In genomic region chr5:112918679-112919078, GRCh38 we compare ENCODE assay signal across 1 cellular context.
TF ChIP-seq lines count a peak whose summit lies in the region.

No MANE protein-coding gene starts in this region.

TF ChIP-seq in IMR-90, 13 proteins besides CTCF, POLR2A, EP300 and RAD21:
- TF ChIP-seq MAFK (IDR thresholded peaks at IDR 0.05; ENCODE audit: low read depth, low read length), result no peak
- no peak for TF ChIP-seq RFX5 (IDR thresholded peaks at IDR 0.05; ENCODE audit: low read depth, low read length)
- TF ChIP-seq NFE2L2 (IDR thresholded peaks at IDR 0.05; ENCODE audit: low read depth, low read length), result no peak
- TF ChIP-seq MAZ (IDR thresholded peaks at IDR 0.05; ENCODE audit: borderline replicate concordance, low read depth, low read length), result no peak
- no peak for TF ChIP-seq BHLHE40 (IDR thresholded peaks at IDR 0.05; ENCODE audit: low read depth, low read length)
- TF ChIP-seq CHD1 (IDR thresholded peaks at IDR 0.05; ENCODE audit: low read depth, low read length), result no peak
- TF ChIP-seq RCOR1 (IDR thresholded peaks at IDR 0.05; ENCODE audit: insufficient replicate concordance, low read length), result no peak
- no peak for TF ChIP-seq FOS (IDR thresholded peaks at IDR 0.05; ENCODE audit: low read depth, low read length)
- TF ChIP-seq CEBPB (IDR thresholded peaks at IDR 0.05; ENCODE audit: low read depth, low read length), result no peak
- TF ChIP-seq MXI1 (IDR thresholded peaks at IDR 0.05; ENCODE audit: borderline replicate concordance, low read depth, low read length), result no peak
- no peak for TF ChIP-seq ELK1 (IDR thresholded peaks at IDR 0.05; ENCODE audit: borderline replicate concordance, low read depth, low read length)
- TF ChIP-seq SMC3 (IDR thresholded peaks at IDR 0.05; ENCODE audit: low read depth, low read length), result no peak
- no peak for TF ChIP-seq USF2 (IDR thresholded peaks at IDR 0.05; ENCODE audit: low read depth, low read length)
